ENCODE assay signal across 13 cellular contexts in the genomic region with DNA sequence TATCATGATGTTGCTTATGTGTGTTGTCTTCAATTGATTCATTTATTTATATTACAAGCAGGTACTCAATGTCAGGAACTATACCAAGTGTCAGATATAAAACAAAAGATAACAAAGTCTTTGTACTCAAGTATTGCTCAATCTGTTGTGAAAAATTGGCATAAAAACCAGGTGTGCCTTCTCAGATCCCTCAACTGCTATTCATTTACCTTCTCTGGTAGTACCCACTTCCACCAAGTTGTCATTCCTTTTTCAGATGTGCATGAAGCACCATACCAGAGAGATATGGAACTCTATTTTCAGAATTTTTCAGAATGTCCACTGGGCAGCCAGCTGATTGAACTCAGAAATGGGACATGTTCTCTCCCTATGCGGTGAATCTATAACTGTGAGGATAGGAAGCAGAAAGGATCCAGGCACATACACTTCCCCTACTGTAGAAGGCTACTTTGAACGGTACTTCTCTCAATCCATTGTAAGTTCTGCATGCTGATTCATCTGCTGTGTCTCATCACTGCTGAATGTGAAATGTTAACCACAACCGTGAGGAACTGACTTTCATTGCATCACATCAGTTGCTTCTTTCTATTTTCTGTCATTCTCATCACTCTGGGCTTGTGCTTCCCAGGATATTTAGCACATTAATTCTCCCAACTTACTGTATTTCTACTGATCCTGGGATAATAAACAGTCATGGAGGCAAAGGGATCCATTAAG.
DNase-seq lines count a peak whose midpoint lies in the region; TF ChIP-seq lines count a peak whose summit lies in the region.
"Had no signal": no experiment of that assay in that cellular context is flagged by ENCODE, and none has a peak within 500 bp of the region (broad histone marks: within the 10 kb centered on the region; RNA-seq: fewer than 3 reads in every experiment).

No MANE protein-coding gene starts in this region.

- H3K4me3 Mint-ChIP-seq in glutamatergic neuron (ENCODE audit: unreplicated experiment): no peak overlapping the region
- H3K4me3 Mint-ChIP-seq: activated T-cell treated with anti-CD3 and anti-CD28 coated beads, Interleukin-2, amount 50 U/mL, for 24 hours; mesothelial cell of epicardium had no signal

- H3K9me3 Mint-ChIP-seq in glutamatergic neuron (ENCODE audit: unreplicated experiment): no peaks in the 10 kb centered on the region
- H3K9me3 Mint-ChIP-seq: mesothelial cell of epicardium had no signal

- H3K27ac Mint-ChIP-seq in glutamatergic neuron (ENCODE audit: unreplicated experiment): no peak overlapping the region
- H3K27ac Mint-ChIP-seq: activated T-cell treated with anti-CD3 and anti-CD28 coated beads, Interleukin-2, amount 50 U/mL, for 24 hours; mesothelial cell of epicardium had no signal

- no peaks in the 10 kb centered on the region for H3K36me3 Mint-ChIP-seq in glutamatergic neuron (ENCODE audit: unreplicated experiment)
- H3K36me3 Mint-ChIP-seq: mesothelial cell of epicardium had no signal

- H3K4me3 ChIP-seq in Jurkat, Clone E6-1 (ENCODE audit: low read length): no peak overlapping the region
- H3K4me3 ChIP-seq: skin epidermis had no signal

- TF ChIP-seq CTCF in glutamatergic neuron (IDR thresholded peaks at IDR 0.05; ENCODE audit: partially characterized antibody, unreplicated experiment): no peak

- no peaks in the 10 kb centered on the region for H3K4me1 Mint-ChIP-seq in glutamatergic neuron (ENCODE audit: low read depth, unreplicated experiment)
- H3K4me1 Mint-ChIP-seq: mesothelial cell of epicardium had no signal

- DNase-seq in AG08395 (ENCODE audit: low spot score) (peak; percentile 17), SW480 (ENCODE audit: low spot score) (peak; percentile 81), fibroblast of the conjunctiva (ENCODE audit: low read depth) (peak; percentile 55), glutamatergic neuron (no peak), putamen (ENCODE audit: low spot score) (no peak), NCI-H1436 treated with DMSO at 0.1 percent for 48 hours (lab: John Stamatoyannopoulos, UW) (no peak), NCI-H1417 treated with DMSO at 0.1 percent for 48 hours (lab: John Stamatoyannopoulos, UW) (no peak)
- peak; percentile 71 for DNase-seq in Jurkat, Clone E6-1 (ENCODE audit: low read depth, low spot score)
- DNase-seq: activated T-cell treated with anti-CD3 and anti-CD28 coated beads, Interleukin-2, amount 50 U/mL, for 24 hours; hippocampal formation; NCI-H524 treated with DMSO at 0.1 percent for 48 hours had no signal

- H3K27me3 Mint-ChIP-seq in glutamatergic neuron (ENCODE audit: unreplicated experiment): no peaks in the 10 kb centered on the region
- H3K27me3 Mint-ChIP-seq: activated T-cell treated with anti-CD3 and anti-CD28 coated beads, Interleukin-2, amount 50 U/mL, for 24 hours had no signal

Comparison
In these comparisons a context has a peak if more than half of its experiments do, and no peak if none do; other contexts are left out.
1. DNase-seq: peak in AG08395 (single experiment), Jurkat, Clone E6-1 (single experiment), SW480 (single experiment) and fibroblast of the conjunctiva (single experiment); none in glutamatergic neuron (single experiment), putamen (single experiment), NCI-H1436 treated with DMSO at 0.1 percent for 48 hours (single experiment) and NCI-H1417 treated with DMSO at 0.1 percent for 48 hours (single experiment).